ENCODE assay signal across 1 cellular context in the genomic region with DNA sequence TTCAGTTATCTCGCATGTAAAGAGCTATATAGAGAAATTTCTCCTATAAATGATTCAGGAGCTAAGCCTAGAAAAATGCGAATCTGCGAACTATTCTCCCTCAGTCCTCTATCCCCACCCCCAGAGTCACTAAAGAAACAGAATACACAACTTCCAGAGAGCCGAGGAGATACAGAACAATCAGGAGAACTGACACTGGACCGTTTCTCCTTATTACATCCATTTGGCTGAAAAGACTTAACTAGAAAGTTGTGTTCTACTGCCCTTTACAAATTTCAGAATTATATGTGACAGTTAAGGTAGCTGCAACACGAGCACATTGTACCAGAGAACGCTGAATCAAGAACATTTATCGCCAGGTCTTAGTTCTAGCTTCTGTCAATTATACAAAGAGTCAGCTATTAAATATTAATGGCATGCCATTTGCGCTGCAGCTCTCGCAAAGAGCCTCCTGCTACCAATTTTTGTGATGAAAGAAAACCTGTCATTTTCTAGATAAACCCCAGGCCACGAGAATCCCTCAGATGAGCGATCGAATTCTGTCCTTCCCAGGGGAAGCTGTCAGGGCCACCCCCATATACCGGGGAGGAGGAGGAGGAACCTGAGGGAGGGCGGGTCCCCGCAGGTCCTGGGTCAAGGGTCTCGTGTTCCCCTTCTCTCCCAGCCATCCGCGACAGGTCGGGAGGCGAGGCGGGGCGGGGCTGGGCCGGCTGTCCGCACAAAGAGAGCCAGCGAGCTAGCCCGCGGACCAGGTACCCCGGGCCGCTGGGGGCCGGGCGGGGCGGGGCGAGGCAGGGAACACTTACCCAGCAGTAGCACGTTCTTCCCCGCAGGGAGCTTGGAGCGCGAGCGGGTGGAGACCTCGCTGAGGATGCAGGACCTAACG.
A peak's percentile ranks its signal among the peaks of the same experiment; 100 is the strongest.
TF ChIP-seq lines count a peak whose summit lies in the region.

No MANE protein-coding gene starts in this region.

TF ChIP-seq in GM12878, 131 proteins besides CTCF, POLR2A, EP300 and RAD21 (continued from another document):
- peak; percentile 10; the same call in 1 of the 2 replicates for TF ChIP-seq TBL1XR1 (IDR thresholded peaks at IDR 0.05; ENCODE audit: low read depth, low read length)
TF ChIP-seq in GM12878: peak in this region for 1.
